ENCODE assay signal across 11 cellular contexts in the genomic region with DNA sequence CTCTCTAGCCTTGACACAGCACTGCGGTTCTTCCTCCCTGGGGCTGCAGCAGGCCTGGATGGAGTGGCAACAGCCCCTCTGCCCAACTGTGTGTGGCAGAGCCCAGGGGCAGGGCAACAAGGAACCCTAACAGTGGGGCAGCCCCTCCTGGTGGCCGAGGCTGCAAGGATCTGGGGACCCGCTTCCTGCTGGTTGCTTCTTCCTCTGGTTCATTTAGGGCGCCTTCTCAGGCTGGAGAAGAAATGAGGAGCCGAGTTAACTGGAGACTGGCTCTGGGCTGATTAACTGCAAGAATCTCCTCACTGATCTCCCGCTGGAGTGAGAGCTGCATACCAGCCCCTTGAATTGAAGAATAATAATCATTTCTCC.
DNase-seq lines count a peak whose midpoint lies in the region; ATAC-seq, FAIRE-seq and TF ChIP-seq lines count a peak whose summit lies in the region.
"Had no signal": no experiment of that assay in that cellular context is flagged by ENCODE, and none has a peak within 500 bp of the region (broad histone marks: within the 10 kb centered on the region; RNA-seq: fewer than 3 reads in every experiment).

No MANE protein-coding gene starts in this region.

- H3K79me1 ChIP-seq in IMR-90 (ENCODE audit: low read depth in 1 of 2, low read length in 2 of 2): no peaks in the 10 kb centered on the region

- no peaks in the 10 kb centered on the region for H3K36me3 Mint-ChIP-seq in endodermal cell (ENCODE audit: low read depth)
- H3K36me3 Mint-ChIP-seq in nephron (ENCODE audit: low read depth): no peaks in the 10 kb centered on the region
- H3K36me3 Mint-ChIP-seq: brain had no signal

- H2BK20ac ChIP-seq in IMR-90 (ENCODE audit: low read depth, low read length): no peak overlapping the region

- no peak for TF ChIP-seq POLR2A in IMR-90 (IDR thresholded peaks at IDR 0.05; ENCODE audit: low read depth, low read length)

- no peak overlapping the region for H2BK120ac ChIP-seq in IMR-90 (ENCODE audit: low read depth, low read length)

- POLR2A ChIA-PET in IMR-90 (lab: Charles Lee; ENCODE audit: unreplicated experiment): no interaction called here
- POLR2A ChIA-PET in A673 (lab: Charles Lee; ENCODE audit: low non-redundant PET): no interaction called here

- no peak overlapping the region for H3K14ac ChIP-seq in IMR-90 (replicated peaks; ENCODE audit: low read depth, low read length)

- H3K4ac ChIP-seq in IMR-90 (ENCODE audit: low read depth, low read length): no peak overlapping the region

- dilution Hi-C loops in IMR-90 (cut with HindIII; ENCODE audit: low sequenced_read_pairs, unreplicated experiment): no loop called here

- FAIRE-seq in GM19239 (lab: Jason Lieb, UNC): no peak

- peak; percentile 17; the same call in 1 of the 2 replicates for ATAC-seq in IMR-90 (ENCODE audit: low read depth)
- ATAC-seq: SK-N-SH treated with all-trans-retinoic acid at 6 μM for 48 hours had no signal

- H4K8ac ChIP-seq in IMR-90 (ENCODE audit: low read depth in 2 of 2, low read length in 2 of 2): no peak overlapping the region

- H2AFZ ChIP-seq in IMR-90 (replicated peaks; ENCODE audit: low read length, poor library complexity): no peak overlapping the region

- no peak for DNase-seq in AG09319 (ENCODE audit: extremely low read depth, low read depth)
- no peak for DNase-seq in IMR-90
- peak; percentile 82 for DNase-seq in endodermal cell
- no peak for DNase-seq in NCI-H748 (lab: John Stamatoyannopoulos, UW; ENCODE audit: unreplicated experiment)
- DNase-seq in GM19239 (ENCODE audit: insufficient read length, low spot score): no peak
- no peak for DNase-seq in GM13977 (ENCODE audit: low spot score)
- DNase-seq in A673 (ENCODE audit: low spot score): no peak
- DNase-seq: heart right ventricle had no signal

- H3K36me3 ChIP-seq in IMR-90 (ENCODE audit: control insufficient read depth, insufficient read depth, low read length) (no peaks in the 10 kb centered on the region), endodermal cell (ENCODE audit: control insufficient read depth, insufficient read depth, low read length) (no peaks in the 10 kb centered on the region), A673 (ENCODE audit: insufficient read depth, low read length, poor library complexity, severe bottlenecking) (no peaks in the 10 kb centered on the region)
- H3K36me3 ChIP-seq: heart right ventricle had no signal

- H4K20me1 ChIP-seq in IMR-90 (ENCODE audit: insufficient read depth, low read length): no peaks in the 10 kb centered on the region

- H3K4me2 ChIP-seq in IMR-90 (ENCODE audit: low read depth, low read length): no peak overlapping the region

- H3K23ac ChIP-seq in IMR-90 (ENCODE audit: low read depth, low read length): no peak overlapping the region

- no peak overlapping the region for H4K5ac ChIP-seq in IMR-90 (ENCODE audit: low read depth, low read length)

- WGBS in IMR-90 (ENCODE audit: extremely low coverage in 2 of 2, insufficient read length in 1 of 2), 2 experiments: no CpG with 5 or more reads among the region's 6 CpGs
- WGBS in endodermal cell (ENCODE audit: insufficient coverage in 1 of 2, insufficient read length in 1 of 2), 2 experiments: 78 to 83% methylated on average over 3 to 6 of the region's 6 CpGs

- H3K9ac ChIP-seq in IMR-90 (ENCODE audit: low read depth, low read length): no peak overlapping the region
- H3K9ac ChIP-seq in endodermal cell (ENCODE audit: extremely low read depth, low read length, poor library complexity, severe bottlenecking): no peak overlapping the region

- H2BK15ac ChIP-seq in IMR-90 (ENCODE audit: low read depth, low read length): no peak overlapping the region

- no peak for TF ChIP-seq RAD21 in IMR-90 (IDR thresholded peaks at IDR 0.05; ENCODE audit: low read length)

- H3K4me3 Mint-ChIP-seq in endodermal cell: no peak overlapping the region
- H3K4me3 Mint-ChIP-seq in nephron: no peak overlapping the region
- H3K4me3 Mint-ChIP-seq: brain had no signal

- H2AK9ac ChIP-seq in IMR-90 (replicated peaks; ENCODE audit: low read depth, low read length, poor library complexity): no peak overlapping the region

- no peaks in the 10 kb centered on the region; the same call in 1 of the 2 replicates for H3K9me3 ChIP-seq in IMR-90 (ENCODE audit: control insufficient read depth, insufficient read depth, low read length)
- H3K9me3 ChIP-seq in endodermal cell (ENCODE audit: control insufficient read depth, low read length): peaks cover 7% of the 10 kb centered on the region
- no peaks in the 10 kb centered on the region for H3K9me3 ChIP-seq in A673 (ENCODE audit: low read depth, low read length, poor library complexity, severe bottlenecking)

- CTCF ChIA-PET in IMR-90 (lab: Yijun Ruan, JAX) (no interaction called here), A673 (lab: Charles Lee) (no interaction called here)

- H3K27ac Mint-ChIP-seq in endodermal cell: no peak overlapping the region
- H3K27ac Mint-ChIP-seq in nephron: peak overlapping the region; percentile 1 to 81 (median 52)
- H3K27ac Mint-ChIP-seq: brain had no signal

- no peaks in the 10 kb centered on the region for H3K9me1 ChIP-seq in IMR-90 (ENCODE audit: insufficient read depth, low read length)

- H3K27me3 Mint-ChIP-seq in endodermal cell (ENCODE audit: insufficient read depth) (no peaks in the 10 kb centered on the region), nephron (ENCODE audit: low read depth) (peaks cover 11% of the 10 kb centered on the region)

- no peak overlapping the region for H3K56ac ChIP-seq in IMR-90 (ENCODE audit: extremely low read depth, insufficient read depth, low read length)

- intact Hi-C loops in IMR-90 (cut with micrococcal nuclease): no loop called here
- intact Hi-C loops in A673 (cut with micrococcal nuclease; ENCODE audit: unreplicated experiment): no loop called here

- in situ Hi-C loops in IMR-90 (cut with MboI; ENCODE audit: low sequenced_read_pairs) (no loop called here), GM13977 (cut with MboI; ENCODE audit: low pct_unique_long_range_greater_than_20kb, low sequenced_read_pairs, unreplicated experiment) (no loop called here)

- TF ChIP-seq CTCF in AG09319 (IDR thresholded peaks at IDR 0.05; ENCODE audit: low read depth, low read length) (peak; percentile 16), IMR-90 (conservative IDR thresholded peaks at IDR 0.05; ENCODE audit: low read depth, low read length) (no peak), endodermal cell (conservative IDR thresholded peaks at IDR 0.05) (peak; percentile 63), nephron (IDR thresholded peaks at IDR 0.05; ENCODE audit: unreplicated experiment in 3 of 3) (no peak), GM13977 (IDR thresholded peaks at IDR 0.05; ENCODE audit: extremely low read depth, insufficient read depth, missing control alignments) (no peak), A673 (conservative IDR thresholded peaks at IDR 0.05; ENCODE audit: low read depth, low read length) (no peak)

- H3K9me3 Mint-ChIP-seq in endodermal cell (peaks cover 8% of the 10 kb centered on the region), nephron (no peaks in the 10 kb centered on the region)
- H3K9me3 Mint-ChIP-seq: brain had no signal

- H3K4me1 Mint-ChIP-seq in endodermal cell (peaks cover 16% of the 10 kb centered on the region), nephron (peaks cover 29% of the 10 kb centered on the region)

- no peak overlapping the region for H3K18ac ChIP-seq in IMR-90 (ENCODE audit: low read depth, low read length)

- no peak overlapping the region for H2BK5ac ChIP-seq in IMR-90 (ENCODE audit: low read depth, low read length, poor library complexity, severe bottlenecking)

- H3K27ac ChIP-seq in IMR-90 (ENCODE audit: insufficient read depth, low read length) (no peak overlapping the region), endodermal cell (ENCODE audit: low read depth, low read length) (no peak overlapping the region), A673 (ENCODE audit: low read depth, low read length, poor library complexity, severe bottlenecking) (no peak overlapping the region)
- H3K27ac ChIP-seq: heart right ventricle had no signal

- H3K27me3 ChIP-seq in IMR-90 (ENCODE audit: control insufficient read depth, insufficient read depth, low read length): no peaks in the 10 kb centered on the region
- no peaks in the 10 kb centered on the region for H3K27me3 ChIP-seq in endodermal cell (ENCODE audit: control insufficient read depth, insufficient read depth, low read length, poor library complexity, severe bottlenecking)
- no peaks in the 10 kb centered on the region for H3K27me3 ChIP-seq in A673 (replicated peaks; ENCODE audit: insufficient read depth, low read depth, low read length, poor library complexity)

- no peak overlapping the region for H2AK5ac ChIP-seq in IMR-90 (ENCODE audit: low read depth, low read length)

- H3K4me1 ChIP-seq in IMR-90 (ENCODE audit: control insufficient read depth, insufficient read depth, low read length) (no peaks in the 10 kb centered on the region), endodermal cell (ENCODE audit: control insufficient read depth, insufficient read depth, low read length) (peaks cover 3% of the 10 kb centered on the region), A673 (ENCODE audit: insufficient read depth, low read length, poor library complexity, severe bottlenecking) (no peaks in the 10 kb centered on the region)

- H4K91ac ChIP-seq in IMR-90 (ENCODE audit: insufficient read depth, low read depth, low read length): no peak overlapping the region

- BruUV-seq in IMR-90 (replicated peaks; lab: Mats Ljungman, UMichigan): no TSS peak
- no TSS peak for BruUV-seq in A673 (replicated peaks; lab: Mats Ljungman, UMichigan)

- H3K4me3 ChIP-seq in IMR-90 (ENCODE audit: insufficient read depth, low read depth, low read length) (no peak overlapping the region), endodermal cell (ENCODE audit: low read length) (no peak overlapping the region), A673 (ENCODE audit: low read depth, low read length, poor library complexity, severe bottlenecking) (no peak overlapping the region)
- H3K4me3 ChIP-seq: heart right ventricle had no signal

TF ChIP-seq in IMR-90, 13 proteins besides CTCF, POLR2A, EP300 and RAD21 (continues in another document):
- no peak for TF ChIP-seq RFX5 (IDR thresholded peaks at IDR 0.05; ENCODE audit: low read depth, low read length)
- no peak for TF ChIP-seq MXI1 (IDR thresholded peaks at IDR 0.05; ENCODE audit: borderline replicate concordance, low read depth, low read length)
- no peak for TF ChIP-seq CHD1 (IDR thresholded peaks at IDR 0.05; ENCODE audit: low read depth, low read length)
- TF ChIP-seq, protein P1, sequence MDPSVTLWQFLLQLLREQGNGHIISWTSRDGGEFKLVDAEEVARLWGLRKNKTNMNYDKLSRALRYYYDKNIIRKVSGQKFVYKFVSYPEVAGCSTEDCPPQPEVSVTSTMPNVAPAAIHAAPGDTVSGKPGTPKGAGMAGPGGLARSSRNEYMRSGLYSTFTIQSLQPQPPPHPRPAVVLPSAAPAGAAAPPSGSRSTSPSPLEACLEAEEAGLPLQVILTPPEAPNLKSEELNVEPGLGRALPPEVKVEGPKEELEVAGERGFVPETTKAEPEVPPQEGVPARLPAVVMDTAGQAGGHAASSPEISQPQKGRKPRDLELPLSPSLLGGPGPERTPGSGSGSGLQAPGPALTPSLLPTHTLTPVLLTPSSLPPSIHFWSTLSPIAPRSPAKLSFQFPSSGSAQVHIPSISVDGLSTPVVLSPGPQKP (IDR thresholded peaks at IDR 0.05; ENCODE audit: borderline replicate concordance, low read depth, low read length): no peak
- TF ChIP-seq CEBPB (IDR thresholded peaks at IDR 0.05; ENCODE audit: low read depth, low read length): no peak

Comparison
In these comparisons a context has a peak if more than half of its experiments do, and no peak if none do; other contexts are left out.
1. CTCF ChIP-seq: peak in AG09319 (single experiment) and endodermal cell (single experiment); none in IMR-90 (single experiment), nephron (0 of 3), GM13977 (single experiment) and A673 (single experiment).